ENCODE assay signal across 2 cellular contexts in the genomic region with DNA sequence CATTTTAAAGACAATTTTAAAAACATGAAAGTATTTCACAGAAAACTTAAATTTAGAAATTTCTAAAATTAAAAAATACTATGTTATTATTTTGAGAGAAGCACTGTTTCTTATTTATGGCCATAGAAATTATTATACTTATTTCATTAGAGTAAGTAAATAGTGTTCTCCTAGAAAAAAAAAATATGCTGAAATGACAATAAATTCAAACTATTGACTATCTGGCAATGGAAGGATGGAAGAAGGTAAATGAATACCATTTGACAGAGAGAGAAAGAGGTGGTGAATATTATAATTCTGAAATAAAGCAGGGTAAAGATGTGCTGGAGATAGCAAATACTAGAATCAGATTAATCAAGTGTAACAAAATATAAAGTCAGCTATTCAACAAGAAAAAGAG.
A peak's percentile ranks its signal among the peaks of the same experiment; 100 is the strongest.
TF ChIP-seq lines count a peak whose summit lies in the region.

No MANE protein-coding gene starts in this region.

TF ChIP-seq in HepG2, 621 proteins besides CTCF, POLR2A, EP300 and RAD21:
- TF ChIP-seq MAFF (IDR thresholded peaks at IDR 0.05; ENCODE audit: low read depth, low read length) (peak; percentile 89), PPARG (CRISPR knock-in tag; conservative IDR thresholded peaks at IDR 0.05) (no peak), MAFK (conservative IDR thresholded peaks at IDR 0.05 in 1 of 2, IDR thresholded peaks at IDR 0.05 in 1 of 2; ENCODE audit: low read length in 2 of 2) (peak; percentile 89 to 92)

TF ChIP-seq in H1, 55 proteins besides CTCF, POLR2A, EP300 and RAD21:
- peak; percentile 14; the same call in 1 of the 2 replicates for TF ChIP-seq MAFK (IDR thresholded peaks at IDR 0.05; ENCODE audit: low read depth, low read length)
- no peak for TF ChIP-seq KDM1A (IDR thresholded peaks at IDR 0.05; ENCODE audit: borderline replicate concordance, low read length)
TF ChIP-seq in H1: peak in this region for 1.
